8 cellular contexts compared by ENCODE assay signal in the genomic region with DNA sequence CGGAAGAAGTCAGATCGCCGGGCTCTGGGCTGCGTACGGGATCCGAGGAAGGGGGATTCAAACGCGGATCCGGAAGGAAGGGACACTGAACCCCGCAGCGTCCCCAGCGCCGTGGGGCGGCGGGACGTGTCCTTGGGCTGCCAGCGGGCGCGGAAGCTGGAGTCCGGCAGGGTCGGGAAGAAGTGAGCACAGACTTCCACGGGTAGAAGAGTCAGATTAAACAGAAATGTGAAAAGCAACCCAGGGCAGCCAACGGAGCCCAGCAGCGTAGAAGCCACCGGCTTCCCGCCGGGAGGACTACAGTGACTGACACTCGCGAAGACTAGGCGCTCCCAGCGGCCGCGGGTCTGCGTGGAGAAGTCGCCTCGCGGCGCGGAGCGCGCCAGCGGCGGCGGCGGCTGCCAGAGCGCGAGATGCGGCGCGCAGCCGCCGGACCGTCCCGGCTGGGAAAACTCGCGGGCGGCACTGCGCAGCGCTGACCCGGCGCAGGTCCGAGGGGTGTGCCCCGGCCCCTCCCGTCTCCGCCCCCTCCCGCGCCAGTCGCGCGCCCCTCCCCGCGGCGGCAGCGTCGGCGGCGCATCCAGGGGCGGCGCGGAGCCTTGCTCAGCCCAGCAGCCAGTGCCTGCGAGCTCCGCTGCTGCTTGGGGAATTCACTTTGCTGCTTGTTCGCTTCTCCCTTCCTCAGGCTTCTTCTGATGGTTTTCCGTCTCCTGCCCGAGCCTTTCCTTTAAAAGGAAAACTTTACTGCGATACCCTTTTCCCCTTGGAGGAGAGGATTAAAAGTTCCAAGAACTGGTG. TPM values are rescaled to one million over a fixed set of nuclear protein-coding genes. Genes with fewer than 3 reads are reported as not detected.
DNase-seq lines count a peak whose midpoint lies in the region; ATAC-seq and TF ChIP-seq lines count a peak whose summit lies in the region.

Gene SAMD5 (plus strand): TSS at position 618 of the 798 bp plus-strand sequence. CDS start 239 bp downstream, outside the sequence.

- no peaks in the 10 kb centered on the region for H4K20me1 ChIP-seq in GM23248 (ENCODE audit: insufficient read depth)

- peak within 1 kb of the TSS; percentile 88 for H3K4me2 ChIP-seq in GM23248 (ENCODE audit: unreplicated experiment)

- H3K27me3 Mint-ChIP-seq in activated CD8-positive, alpha-beta T cell treated with anti-CD3 and anti-CD28 coated beads for 36 hours: peaks cover 47% of the 10 kb centered on the region
- peaks cover 43 to 44% of the 10 kb centered on the region in 2 donors for H3K27me3 Mint-ChIP-seq in natural killer cell treated with Interleukin-12 subunit alpha and Interleukin-12 subunit beta and Interleukin-15 and Interleukin-18, amount 100 ng/mL, for 72 hours

- H3K79me2 ChIP-seq in GM23248 (ENCODE audit: insufficient read depth): no peaks in the 10 kb centered on the region

- intact Hi-C loops in activated CD8-positive, alpha-beta T cell treated with anti-CD3 and anti-CD28 coated beads for 36 hours (cut with micrococcal nuclease): no loop called here

- no peaks in the 10 kb centered on the region; the same call in 1 of the 2 replicates for H3K4me1 ChIP-seq in GM23248 (ENCODE audit: insufficient read depth)

- no peak for TF ChIP-seq CTCF in GM12865 (IDR thresholded peaks at IDR 0.05; ENCODE audit: insufficient read depth, low read depth, low read length, missing control alignments)
- TF ChIP-seq CTCF in activated CD8-positive, alpha-beta T cell treated with anti-CD3 and anti-CD28 coated beads for 36 hours (IDR thresholded peaks at IDR 0.05): no peak

- H3K36me3 ChIP-seq in GM23248 (ENCODE audit: low read depth): no peaks in the 10 kb centered on the region

- DNase-seq in GM12865 (ENCODE audit: low read depth): peak; percentile 25
- peak; percentile 61 for DNase-seq in GM23248
- DNase-seq in LoVo (ENCODE audit: low spot score): peak; percentile 84
- peak; percentile 12 for DNase-seq in activated CD8-positive, alpha-beta T cell treated with anti-CD3 and anti-CD28 coated beads for 36 hours
- DNase-seq in fibroblast of the conjunctiva (ENCODE audit: low read depth): peak; percentile 22
- DNase-seq in natural killer cell treated with Interleukin-12 subunit alpha and Interleukin-12 subunit beta and Interleukin-15 and Interleukin-18, amount 100 ng/mL, for 72 hours (ENCODE audit: low spot score): no peak
- no peak for DNase-seq in NK-92 treated with Interleukin-12 subunit alpha and Interleukin-12 subunit beta, amount 100 ng/mL, for 24 hours (lab: John Stamatoyannopoulos, UW)
- no peak for DNase-seq in central memory CD4-positive, alpha-beta T cell

- H3K9ac ChIP-seq in GM23248: no peak within 1 kb of the TSS

- peaks cover 46% of the 10 kb centered on the region for H3K27me3 ChIP-seq in GM23248 (replicated peaks; ENCODE audit: insufficient read depth)

- no peaks in the 10 kb centered on the region for H3K9me3 ChIP-seq in GM23248 (ENCODE audit: low read depth)

- CTCF ChIA-PET in activated CD8-positive, alpha-beta T cell treated with anti-CD3 and anti-CD28 coated beads for 36 hours (lab: Charles Lee): interaction anchor here (1.1 to 2.2 kb wide), 6 partner anchors 10 to 744 kb away, joined by 3 to 21 read pairs (median 6); no protein-coding TSS in a partner anchor

- WGBS in GM23248 (ENCODE audit: low coverage in 1 of 2, low lambda C conversion rate in 2 of 2, missing lambda C conversion rate in 2 of 2), 2 experiments: 1 to 2% methylated on average over 59 to 66 of the region's 86 CpGs

- H3K9me3 Mint-ChIP-seq in activated CD8-positive, alpha-beta T cell treated with anti-CD3 and anti-CD28 coated beads for 36 hours: no peaks in the 10 kb centered on the region
- no peaks in the 10 kb centered on the region for H3K9me3 Mint-ChIP-seq in natural killer cell treated with Interleukin-12 subunit alpha and Interleukin-12 subunit beta and Interleukin-15 and Interleukin-18, amount 100 ng/mL, for 72 hours

- no peak within 1 kb of the TSS for H3K27ac Mint-ChIP-seq in activated CD8-positive, alpha-beta T cell treated with anti-CD3 and anti-CD28 coated beads for 36 hours
- no peak within 1 kb of the TSS for H3K27ac Mint-ChIP-seq in natural killer cell treated with Interleukin-12 subunit alpha and Interleukin-12 subunit beta and Interleukin-15 and Interleukin-18, amount 100 ng/mL, for 72 hours

- no peak within 1 kb of the TSS for H3K27ac ChIP-seq in GM23248

- H3K36me3 Mint-ChIP-seq in activated CD8-positive, alpha-beta T cell treated with anti-CD3 and anti-CD28 coated beads for 36 hours (ENCODE audit: low read depth): no peaks in the 10 kb centered on the region
- peaks cover 4% of the 10 kb centered on the region for H3K36me3 Mint-ChIP-seq in natural killer cell treated with Interleukin-12 subunit alpha and Interleukin-12 subunit beta and Interleukin-15 and Interleukin-18, amount 100 ng/mL, for 72 hours

- no peak within 1 kb of the TSS; the same call in 1 of the 2 replicates for H3K4me3 ChIP-seq in GM12865 (ENCODE audit: low read depth, low read length)
- H3K4me3 ChIP-seq in GM23248: peak within 1 kb of the TSS; percentile 73

- no peaks in the 10 kb centered on the region for H3K9me2 ChIP-seq in GM23248 (ENCODE audit: insufficient read depth)

- in situ Hi-C loops in GM23248 (cut with MboI): loop anchor here (10.0 kb wide), 2 partner anchors 647 to 737 kb away; no protein-coding TSS in a partner anchor

- peak within 1 kb of the TSS; percentile 62 for H3K4me3 Mint-ChIP-seq in activated CD8-positive, alpha-beta T cell treated with anti-CD3 and anti-CD28 coated beads for 36 hours
- peak within 1 kb of the TSS; percentile 50 for H3K4me3 Mint-ChIP-seq in natural killer cell treated with Interleukin-12 subunit alpha and Interleukin-12 subunit beta and Interleukin-15 and Interleukin-18, amount 100 ng/mL, for 72 hours

- no peaks in the 10 kb centered on the region for H3F3A ChIP-seq in GM23248 (ENCODE audit: insufficient read depth)

- peak; percentile 60 for ATAC-seq in activated CD8-positive, alpha-beta T cell treated with anti-CD3 and anti-CD28 coated beads for 36 hours
- ATAC-seq in natural killer cell treated with Interleukin-12 subunit alpha and Interleukin-12 subunit beta and Interleukin-15 and Interleukin-18, amount 100 ng/mL, for 72 hours: peak; percentile 58 to 64

- POLR2A ChIA-PET in activated CD8-positive, alpha-beta T cell treated with anti-CD3 and anti-CD28 coated beads for 36 hours (lab: Charles Lee): no interaction called here

- peaks cover 8% of the 10 kb centered on the region for H3K4me1 Mint-ChIP-seq in activated CD8-positive, alpha-beta T cell treated with anti-CD3 and anti-CD28 coated beads for 36 hours (ENCODE audit: low read depth)
- H3K4me1 Mint-ChIP-seq in natural killer cell treated with Interleukin-12 subunit alpha and Interleukin-12 subunit beta and Interleukin-15 and Interleukin-18, amount 100 ng/mL, for 72 hours (ENCODE audit: low read depth in 2 of 2): peaks cover 4 to 5% of the 10 kb centered on the region in 2 donors

- H2AFZ ChIP-seq in GM23248: peak within 1 kb of the TSS; percentile 89

RNA-seq across cellular contexts. Expression of gene SAMD5, which starts in this region (rescaled TPM):
- not detected in 2 replicates for total RNA-seq in GM23248 (2014; rRNA removed; shearing (Covaris generic))
- not detected in 2 replicates for polyA plus RNA-seq in GM23248 (2016; fragmentation: Nextera tagmentation; extraction: Ambion mirVana)
- total RNA-seq in activated CD8-positive, alpha-beta T cell treated with anti-CD3 and anti-CD28 coated beads for 36 hours: not detected
- not detected for total RNA-seq in natural killer cell treated with Interleukin-12 subunit alpha and Interleukin-12 subunit beta and Interleukin-15 and Interleukin-18, amount 100 ng/mL, for 72 hours

Comparison
In these comparisons a context has a peak if more than half of its experiments do, and no peak if none do; other contexts are left out.
1. Peak in DNase-seq, H3K4me3 ChIP-seq and H3K4me2 ChIP-seq in GM23248; RNA of the gene not detected or under 1 TPM.
2. Peak in DNase-seq and ATAC-seq in activated CD8-positive, alpha-beta T cell treated with anti-CD3 and anti-CD28 coated beads for 36 hours; RNA of the gene not detected or under 1 TPM.
3. Peak in ATAC-seq in natural killer cell treated with Interleukin-12 subunit alpha and Interleukin-12 subunit beta and Interleukin-15 and Interleukin-18, amount 100 ng/mL, for 72 hours; RNA of the gene not detected or under 1 TPM.
4. DNase-seq: peak in GM12865 (single experiment), LoVo (single experiment) and fibroblast of the conjunctiva (single experiment); none in natural killer cell treated with Interleukin-12 subunit alpha and Interleukin-12 subunit beta and Interleukin-15 and Interleukin-18, amount 100 ng/mL, for 72 hours (single experiment), NK-92 treated with Interleukin-12 subunit alpha and Interleukin-12 subunit beta, amount 100 ng/mL, for 24 hours (single experiment) and central memory CD4-positive, alpha-beta T cell (single experiment).